In genomic region chr12:53287741-53288216, GRCh38 we compare ENCODE assay signal across 8 cellular contexts. TPM values are rescaled to one million over a fixed set of nuclear protein-coding genes. Genes with fewer than 3 reads are reported as not detected.
DNase-seq lines count a peak whose midpoint lies in the region; ATAC-seq and TF ChIP-seq lines count a peak whose summit lies in the region.

No MANE protein-coding gene starts in this region.

- WGBS in IMR-90 (ENCODE audit: extremely low coverage in 2 of 2, insufficient read length in 1 of 2), 2 experiments, result 91% methylated on average over 9 of the region's 11 CpGs; no CpG with 5 or more reads in 1 of the 2 experiments
- WGBS in hepatocyte (ENCODE audit: low lambda C conversion rate, missing lambda C conversion rate), result 85% methylated on average over 11 of the region's 11 CpGs
- 73 to 89% (median 83%) methylated on average over 8 to 11 of the region's 11 CpGs for WGBS in spleen, 5 donors

- no peak for TF ChIP-seq POLR2A in IMR-90 (IDR thresholded peaks at IDR 0.05; ENCODE audit: low read depth, low read length)
- TF ChIP-seq POLR2A in spleen (IDR thresholded peaks at IDR 0.05), result no peak

- TF ChIP-seq CTCF in IMR-90 (conservative IDR thresholded peaks at IDR 0.05; ENCODE audit: low read depth, low read length), result peak; percentile 71
- peak; percentile 65 for TF ChIP-seq CTCF in astrocyte of the cerebellum (IDR thresholded peaks at IDR 0.05; ENCODE audit: low read depth, low read length, missing control alignments)
- TF ChIP-seq CTCF in hepatocyte (IDR thresholded peaks at IDR 0.05; ENCODE audit: poor library complexity), result peak; percentile 69
- TF ChIP-seq CTCF in spleen (IDR thresholded peaks at IDR 0.05 in 8 of 11, conservative IDR thresholded peaks at IDR 0.05 in 3 of 11), result peak; percentile 66 to 88 (median 78)

- H3K9me2 ChIP-seq in hepatocyte (replicated peaks; ENCODE audit: insufficient read depth), result no peaks in the 10 kb centered on the region

- H3K79me1 ChIP-seq in IMR-90 (ENCODE audit: low read depth in 1 of 2, low read length in 2 of 2), result peaks cover 0 to 28% of the 10 kb centered on the region in 2 experiments; a peak in 2 of 4 replicates

- no TSS peak for BruUV-seq in IMR-90 (replicated peaks; lab: Mats Ljungman, UMichigan)

- H3K9me3 Mint-ChIP-seq in T-helper 2 cell treated with Interferon-gamma antibody and Interleukin-4, amounts not matched to agents 5 μg/mL and 100 μg/mL, for 36 hours, result no peaks in the 10 kb centered on the region

- peak; percentile 84 for ATAC-seq in IMR-90 (ENCODE audit: low read depth)
- no peak for ATAC-seq in GM18858 (IDR thresholded peaks at IDR 0.05; ENCODE audit: unreplicated experiment)
- no peak for ATAC-seq in HG03139 (IDR thresholded peaks at IDR 0.05; ENCODE audit: unreplicated experiment)

- H2BK120ac ChIP-seq in IMR-90 (ENCODE audit: low read depth, low read length), result no peak overlapping the region

- H3K4me1 ChIP-seq in IMR-90 (ENCODE audit: control insufficient read depth, insufficient read depth, low read length) (peaks cover 22% of the 10 kb centered on the region), hepatocyte (ENCODE audit: insufficient read depth) (no peaks in the 10 kb centered on the region), spleen (peaks cover 0 to 28% (median 6%) of the 10 kb centered on the region in 6 donors)

- H3K27me3 ChIP-seq in IMR-90 (ENCODE audit: control insufficient read depth, insufficient read depth, low read length) (no peaks in the 10 kb centered on the region), hepatocyte (no peaks in the 10 kb centered on the region), spleen (replicated peaks in 1 of 7) (no peaks in the 10 kb centered on the region)

- no peak overlapping the region for H4K5ac ChIP-seq in IMR-90 (ENCODE audit: low read depth, low read length)

- H3K27ac ChIP-seq in IMR-90 (ENCODE audit: insufficient read depth, low read length), result no peak overlapping the region
- no peak overlapping the region for H3K27ac ChIP-seq in hepatocyte
- H3K27ac ChIP-seq in spleen, result no peak overlapping the region

- H3K4me1 Mint-ChIP-seq in T-helper 2 cell treated with Interferon-gamma antibody and Interleukin-4, amounts not matched to agents 5 μg/mL and 100 μg/mL, for 36 hours (ENCODE audit: low read depth), result peaks cover 3% of the 10 kb centered on the region

- H2BK20ac ChIP-seq in IMR-90 (ENCODE audit: low read depth, low read length), result no peak overlapping the region

- CTCF ChIA-PET in IMR-90 (lab: Yijun Ruan, JAX), result interaction anchor here (1.0 to 1.6 kb wide), 5 partner anchors 19 to 222 kb away, joined by 3 to 5 read pairs (median 3); no protein-coding TSS in a partner anchor

- no peaks in the 10 kb centered on the region for H3K79me2 ChIP-seq in hepatocyte

- H3K4me3 Mint-ChIP-seq in T-helper 2 cell treated with Interferon-gamma antibody and Interleukin-4, amounts not matched to agents 5 μg/mL and 100 μg/mL, for 36 hours, result no peak overlapping the region

- H3K4me3 ChIP-seq in IMR-90 (ENCODE audit: insufficient read depth, low read depth, low read length), result no peak overlapping the region
- no peak overlapping the region for H3K4me3 ChIP-seq in astrocyte of the cerebellum (ENCODE audit: low read depth, low read length)
- no peak overlapping the region for H3K4me3 ChIP-seq in hepatocyte
- H3K4me3 ChIP-seq in spleen, result no peak overlapping the region

- H3K36me3 ChIP-seq in IMR-90 (ENCODE audit: control insufficient read depth, insufficient read depth, low read length) (peaks cover 2% of the 10 kb centered on the region), hepatocyte (replicated peaks; ENCODE audit: insufficient read depth, low read depth) (no peaks in the 10 kb centered on the region), spleen (peaks cover 0 to 74% (median 0%) of the 10 kb centered on the region in 6 donors)

- no peak overlapping the region for H2BK15ac ChIP-seq in IMR-90 (ENCODE audit: low read depth, low read length)

- H3K18ac ChIP-seq in IMR-90 (ENCODE audit: low read depth, low read length), result no peak overlapping the region

- peak overlapping the region; percentile 81 for H2AK9ac ChIP-seq in IMR-90 (replicated peaks; ENCODE audit: low read depth, low read length, poor library complexity)

- H3K14ac ChIP-seq in IMR-90 (replicated peaks; ENCODE audit: low read depth, low read length), result no peak overlapping the region

- H3K27me3 Mint-ChIP-seq in T-helper 2 cell treated with Interferon-gamma antibody and Interleukin-4, amounts not matched to agents 5 μg/mL and 100 μg/mL, for 36 hours (ENCODE audit: low read depth), result no peaks in the 10 kb centered on the region

- peaks cover 68% of the 10 kb centered on the region for H3K36me3 Mint-ChIP-seq in T-helper 2 cell treated with Interferon-gamma antibody and Interleukin-4, amounts not matched to agents 5 μg/mL and 100 μg/mL, for 36 hours (ENCODE audit: low read depth)

- H2AK5ac ChIP-seq in IMR-90 (ENCODE audit: low read depth, low read length), result peak overlapping the region; percentile 36; the same call in 1 of the 2 replicates

- TF ChIP-seq RAD21 in IMR-90 (IDR thresholded peaks at IDR 0.05; ENCODE audit: low read length), result peak; percentile 75

- H4K8ac ChIP-seq in IMR-90 (ENCODE audit: low read depth in 2 of 2, low read length in 2 of 2), result no peak overlapping the region

- in situ Hi-C loops in IMR-90 (cut with MboI; ENCODE audit: low sequenced_read_pairs) (loop anchor here (5.0 kb wide), 1 partner anchor 75 kb away; no protein-coding TSS in a partner anchor), astrocyte of the cerebellum (cut with HindIII; ENCODE audit: low sequenced_read_pairs) (loop anchor here (5.0 kb wide), 1 partner anchor 200 kb away; no protein-coding TSS in a partner anchor)

- POLR2A ChIA-PET in IMR-90 (lab: Charles Lee; ENCODE audit: unreplicated experiment), result no interaction called here

- peak overlapping the region; percentile 2 for H2BK5ac ChIP-seq in IMR-90 (ENCODE audit: low read depth, low read length, poor library complexity, severe bottlenecking)

- H4K91ac ChIP-seq in IMR-90 (ENCODE audit: insufficient read depth, low read depth, low read length), result no peak overlapping the region

- H3K4me2 ChIP-seq in IMR-90 (ENCODE audit: low read depth, low read length), result no peak overlapping the region
- H3K4me2 ChIP-seq in hepatocyte, result no peak overlapping the region

- H3K27ac Mint-ChIP-seq in T-helper 2 cell treated with Interferon-gamma antibody and Interleukin-4, amounts not matched to agents 5 μg/mL and 100 μg/mL, for 36 hours, result peak overlapping the region; percentile 41

- no peak overlapping the region for H3K23ac ChIP-seq in IMR-90 (ENCODE audit: low read depth, low read length)

- peaks cover 10% of the 10 kb centered on the region; the same call in 1 of the 2 replicates for H3K9me1 ChIP-seq in IMR-90 (ENCODE audit: insufficient read depth, low read length)

- H2AFZ ChIP-seq in IMR-90 (replicated peaks; ENCODE audit: low read length, poor library complexity), result peak overlapping the region; percentile 53
- no peak overlapping the region for H2AFZ ChIP-seq in hepatocyte

- no peak overlapping the region for H3K9ac ChIP-seq in IMR-90 (ENCODE audit: low read depth, low read length)

- intact Hi-C loops in IMR-90 (cut with micrococcal nuclease) (loop anchor here (1.0 kb wide), 2 partner anchors 69 to 74 kb away; no protein-coding TSS in a partner anchor), spleen (cut with DNase I; ENCODE audit: low total_unique reads) (loop anchor here (2.0 kb wide), 1 partner anchor 75 kb away; no protein-coding TSS in a partner anchor)

- no peak overlapping the region for H3K56ac ChIP-seq in IMR-90 (ENCODE audit: extremely low read depth, insufficient read depth, low read length)

- dilution Hi-C loops in IMR-90 (cut with HindIII; ENCODE audit: low sequenced_read_pairs, unreplicated experiment), result no loop called here

- no peak overlapping the region for H3K4ac ChIP-seq in IMR-90 (ENCODE audit: low read depth, low read length)

- no peaks in the 10 kb centered on the region for H3K9me3 ChIP-seq in IMR-90 (ENCODE audit: control insufficient read depth, insufficient read depth, low read length)
- H3K9me3 ChIP-seq in hepatocyte (ENCODE audit: low read depth), result no peaks in the 10 kb centered on the region
- no peaks in the 10 kb centered on the region for H3K9me3 ChIP-seq in spleen

- DNase-seq in D341Med (ENCODE audit: low spot score) (peak; percentile 78), IMR-90 (peak; percentile 61), astrocyte of the cerebellum (ENCODE audit: low read depth) (peak; percentile 34), hepatocyte (ENCODE audit: low spot score) (peak; percentile 78), spleen (peak; percentile 91)
- DNase-seq in T-helper 2 cell treated with Interferon-gamma antibody and Interleukin-4, amounts not matched to agents 5 μg/mL and 100 μg/mL, for 36 hours (ENCODE audit: low spot score), result peak; percentile 42

- H4K20me1 ChIP-seq in IMR-90 (ENCODE audit: insufficient read depth, low read length) (no peaks in the 10 kb centered on the region), hepatocyte (ENCODE audit: insufficient read depth, poor library complexity, severe bottlenecking) (no peaks in the 10 kb centered on the region)

RNA-seq across cellular contexts. Expression of gene PFDN5, which starts 7.6 kb away (rescaled TPM):
- total RNA-seq in IMR-90 (2012; rRNA removed) (764 and 1,011 TPM in 2 replicates), hepatocyte (377 and 379 TPM in 2 replicates), spleen (100 to 1,000 TPM; 399 to 795 (median 497) TPM)
- polyA plus RNA-seq in IMR-90 (2012; rRNA removed) (1,210 and 1,338 TPM in 2 replicates), hepatocyte (415 and 441 TPM in 2 replicates), spleen (1,000 to 10,000 TPM; 1,813 to 2,525 (median 1,837) TPM)
- polyA plus RNA-seq in IMR-90 (2012; cell fraction: cytosol; rRNA removed), result 519 and 1,135 TPM in 2 replicates
- polyA plus RNA-seq in IMR-90 (2012; cell fraction: nucleus; rRNA removed; ENCODE audit: low replicate concordance), result 360 and 1,957 TPM in 2 replicates

RNA-seq across cellular contexts. Expression of gene MYG1, which starts 11.7 kb away (rescaled TPM):
- 47.2 and 49.8 TPM in 2 replicates for total RNA-seq in IMR-90 (2012; rRNA removed)
- polyA plus RNA-seq in IMR-90 (2012; rRNA removed), result 63.7 and 73.6 TPM in 2 replicates
- 54.6 and 65.0 TPM in 2 replicates for polyA plus RNA-seq in IMR-90 (2012; cell fraction: cytosol; rRNA removed)
- polyA plus RNA-seq in IMR-90 (2012; cell fraction: nucleus; rRNA removed; ENCODE audit: low replicate concordance), result 92.8 and 136 TPM in 2 replicates
- total RNA-seq in hepatocyte, result 25.5 and 35.8 TPM in 2 replicates
- polyA plus RNA-seq in hepatocyte, result 34.6 and 35.9 TPM in 2 replicates
- 10 to 100 TPM; 31.1 to 53.3 (median 34.9) TPM for total RNA-seq in spleen
- 10 to 100 TPM; 56.6 to 79.2 (median 76.0) TPM for polyA plus RNA-seq in spleen

RNA-seq across cellular contexts. Expression of gene ESPL1, which starts 19.7 kb away (rescaled TPM):
- total RNA-seq in IMR-90 (2012; rRNA removed), result 5.6 and 6.5 TPM in 2 replicates
- 8.6 and 9.2 TPM in 2 replicates for polyA plus RNA-seq in IMR-90 (2012; rRNA removed)
- polyA plus RNA-seq in IMR-90 (2012; cell fraction: cytosol; rRNA removed), result 3.7 and 4.6 TPM in 2 replicates
- polyA plus RNA-seq in IMR-90 (2012; cell fraction: nucleus; rRNA removed; ENCODE audit: low replicate concordance), result 19.5 and 33.8 TPM in 2 replicates
- total RNA-seq in hepatocyte, result 7.6 and 9.0 TPM in 2 replicates
- polyA plus RNA-seq in hepatocyte, result 4.4 and 5.8 TPM in 2 replicates
- 1 to 10 TPM; 1.7 to 7.2 (median 4.7) TPM for total RNA-seq in spleen
- 1 to 10 TPM in 1 of 3 donors, under 1 TPM in 2; 0.85 to 1.9 (median 0.93) TPM for polyA plus RNA-seq in spleen

RNA-seq across cellular contexts. Expression of gene AAAS, which starts 33.6 kb away (rescaled TPM):
- total RNA-seq in IMR-90 (2012; rRNA removed) (37.5 and 44.6 TPM in 2 replicates), hepatocyte (57.3 and 60.3 TPM in 2 replicates), spleen (10 to 100 TPM; 39.3 to 67.9 (median 49.7) TPM)
- polyA plus RNA-seq in IMR-90 (2012; rRNA removed) (67.1 and 71.9 TPM in 2 replicates), hepatocyte (70.6 and 79.9 TPM in 2 replicates), spleen (10 to 100 TPM; 32.4 to 42.4 (median 33.5) TPM)
- polyA plus RNA-seq in IMR-90 (2012; cell fraction: cytosol; rRNA removed), result 45.2 and 62.4 TPM in 2 replicates
- polyA plus RNA-seq in IMR-90 (2012; cell fraction: nucleus; rRNA removed; ENCODE audit: low replicate concordance), result 345 TPM in 2 replicates

RNA-seq across cellular contexts. Expression of gene SP7, which starts 48.4 kb away (rescaled TPM):
- total RNA-seq in IMR-90 (2012; rRNA removed) (not detected in 2 replicates), hepatocyte (0.20 TPM in 1 of 2 replicates, not detected in the other), spleen (not detected)
- polyA plus RNA-seq in IMR-90 (2012; rRNA removed) (not detected in 2 replicates), hepatocyte (0.60 TPM in 1 of 2 replicates, not detected in the other), spleen (not detected)
- polyA plus RNA-seq in IMR-90 (2012; cell fraction: cytosol; rRNA removed), result not detected in 2 replicates
- not detected in 2 replicates for polyA plus RNA-seq in IMR-90 (2012; cell fraction: nucleus; rRNA removed; ENCODE audit: low replicate concordance)

Comparison
In these comparisons a context has a peak if more than half of its experiments do, and no peak if none do; other contexts are left out.
1. DNase-seq: peak in every context shown above with its lines; median percentile 91 in spleen; 78 in D341Med; 78 in hepatocyte; 61 in IMR-90; 42 in T-helper 2 cell treated with Interferon-gamma antibody and Interleukin-4, amounts not matched to agents 5 μg/mL and 100 μg/mL, for 36 hours; 34 in astrocyte of the cerebellum.